In genomic region chr6:121497869-121498462, GRCh38 we compare ENCODE assay signal across 26 cellular contexts.
"Had no signal": no experiment of that assay in that cellular context is flagged by ENCODE, and none has a peak within 500 bp of the region (broad histone marks: within the 10 kb centered on the region; RNA-seq: fewer than 3 reads in every experiment).

No MANE protein-coding gene starts in this region.

- H3K27me3 ChIP-seq: breast epithelium, foreskin keratinocyte, heart left ventricle, stomach, testis, upper lobe of right lung had no signal

- H3K4me1 ChIP-seq: breast epithelium, foreskin keratinocyte, heart left ventricle, left ventricle myocardium inferior, psoas muscle, testis, upper lobe of right lung had no signal

- H3K36me3 Mint-ChIP-seq: activated naive CD4-positive, alpha-beta T cell treated with anti-CD3 and anti-CD28 coated beads, Interleukin-2, amount 10 ng/mL, durations not matched to agents 7 days and 5 days; T-cell had no signal

- H3K27ac ChIP-seq: foreskin keratinocyte, heart left ventricle, left ventricle myocardium inferior, psoas muscle, testis, upper lobe of right lung had no signal

- H3K36me3 ChIP-seq: breast epithelium, heart left ventricle, left ventricle myocardium inferior, stomach, upper lobe of right lung had no signal

- H3K9me3 ChIP-seq: breast epithelium, heart left ventricle, left ventricle myocardium inferior, psoas muscle, stomach, testis, upper lobe of right lung had no signal

- ATAC-seq: activated CD8-positive, alpha-beta T cell treated with anti-CD3 and anti-CD28 coated beads for 36 hours; activated naive CD8-positive, alpha-beta T cell treated with anti-CD3 and anti-CD28 coated beads, Interleukin-2, amount 50 U/mL, for 24 hours; heart left ventricle; psoas muscle; right cardiac atrium; SK-N-SH treated with all-trans-retinoic acid at 6 μM for 48 hours; T-cell; upper lobe of right lung had no signal

- H3K27me3 Mint-ChIP-seq: activated B cell treated with CpG ODN at 0.5 μM for 24 hours; activated CD8-positive, alpha-beta T cell treated with anti-CD3 and anti-CD28 coated beads for 36 hours; activated naive CD4-positive, alpha-beta T cell treated with anti-CD3 and anti-CD28 coated beads, Interleukin-2, amount 10 ng/mL, durations not matched to agents 7 days and 5 days; activated naive CD8-positive, alpha-beta T cell treated with anti-CD3 and anti-CD28 coated beads, Interleukin-2, amount 50 U/mL, for 24 hours; activated T-cell treated with anti-CD3 and anti-CD28 coated beads, Interleukin-2, amount 50 U/mL, for 24 hours had no signal

- H3K9me3 Mint-ChIP-seq: activated B cell treated with CpG ODN at 0.5 μM for 24 hours; activated CD8-positive, alpha-beta T cell treated with anti-CD3 and anti-CD28 coated beads for 36 hours; activated naive CD4-positive, alpha-beta T cell treated with anti-CD3 and anti-CD28 coated beads, Interleukin-2, amount 10 ng/mL, durations not matched to agents 7 days and 5 days; activated naive CD8-positive, alpha-beta T cell treated with anti-CD3 and anti-CD28 coated beads, Interleukin-2, amount 50 U/mL, for 24 hours; activated T-cell treated with anti-CD3 and anti-CD28 coated beads, Interleukin-2, amount 50 U/mL, for 24 hours; neural crest cell; T-cell had no signal

- H3K4me1 Mint-ChIP-seq: activated B cell treated with CpG ODN at 0.5 μM for 24 hours; activated naive CD4-positive, alpha-beta T cell treated with anti-CD3 and anti-CD28 coated beads, Interleukin-2, amount 10 ng/mL, durations not matched to agents 7 days and 5 days; activated naive CD8-positive, alpha-beta T cell treated with anti-CD3 and anti-CD28 coated beads, Interleukin-2, amount 50 U/mL, for 24 hours; neural crest cell; T-cell had no signal

- DNase-seq: activated B cell treated with CpG ODN at 0.5 μM for 24 hours; activated CD4-positive, alpha-beta T cell treated with anti-CD3 and anti-CD28 coated beads for 48 hours; activated CD8-positive, alpha-beta T cell treated with anti-CD3 and anti-CD28 coated beads for 36 hours; activated effector memory CD4-positive, alpha-beta T cell treated with Interleukin-2 at 50 U/mL for 16 hours; activated naive CD4-positive, alpha-beta T cell treated with anti-CD3 and anti-CD28 coated beads, Interleukin-2, amount 10 ng/mL, durations not matched to agents 7 days and 5 days; activated naive CD8-positive, alpha-beta T cell treated with anti-CD3 and anti-CD28 coated beads, Interleukin-2, amount 50 U/mL, for 24 hours; activated T-cell treated with anti-CD3 and anti-CD28 coated beads, Interleukin-2, amount 50 U/mL, for 24 hours; anterior cingulate cortex; effector CD4-positive, alpha-beta T cell; foreskin keratinocyte; heart left ventricle; kidney glomerular epithelial cell; left ventricle myocardium inferior; mammary epithelial cell; psoas muscle; right cardiac atrium; small intestine; stimulated activated CD4-positive, alpha-beta T cell treated with anti-CD3 and anti-CD28 coated beads, Interleukin-15, amount 100 ng/mL, for 24 hours; stimulated activated CD4-positive, alpha-beta T cell treated with anti-CD3 and anti-CD28 coated beads, Interleukin-4, amount 100 ng/mL, for 1 hour; stomach; T-cell; testis; upper lobe of right lung had no signal

- H3K4me3 Mint-ChIP-seq: activated B cell treated with CpG ODN at 0.5 μM for 24 hours; activated CD8-positive, alpha-beta T cell treated with anti-CD3 and anti-CD28 coated beads for 36 hours; activated naive CD4-positive, alpha-beta T cell treated with anti-CD3 and anti-CD28 coated beads, Interleukin-2, amount 10 ng/mL, durations not matched to agents 7 days and 5 days; activated naive CD8-positive, alpha-beta T cell treated with anti-CD3 and anti-CD28 coated beads, Interleukin-2, amount 50 U/mL, for 24 hours; activated T-cell treated with anti-CD3 and anti-CD28 coated beads, Interleukin-2, amount 50 U/mL, for 24 hours; neural crest cell; T-cell had no signal

- H3K4me3 ChIP-seq: breast epithelium, heart left ventricle, left ventricle myocardium inferior, psoas muscle, stomach, testis, upper lobe of right lung had no signal

- H3K27ac Mint-ChIP-seq: activated B cell treated with CpG ODN at 0.5 μM for 24 hours; activated CD8-positive, alpha-beta T cell treated with anti-CD3 and anti-CD28 coated beads for 36 hours; activated naive CD4-positive, alpha-beta T cell treated with anti-CD3 and anti-CD28 coated beads, Interleukin-2, amount 10 ng/mL, durations not matched to agents 7 days and 5 days; activated naive CD8-positive, alpha-beta T cell treated with anti-CD3 and anti-CD28 coated beads, Interleukin-2, amount 50 U/mL, for 24 hours; activated T-cell treated with anti-CD3 and anti-CD28 coated beads, Interleukin-2, amount 50 U/mL, for 24 hours; T-cell had no signal

- FAIRE-seq: small intestine had no signal
